ENCODE assay signal across 2 cellular contexts in the genomic region with DNA sequence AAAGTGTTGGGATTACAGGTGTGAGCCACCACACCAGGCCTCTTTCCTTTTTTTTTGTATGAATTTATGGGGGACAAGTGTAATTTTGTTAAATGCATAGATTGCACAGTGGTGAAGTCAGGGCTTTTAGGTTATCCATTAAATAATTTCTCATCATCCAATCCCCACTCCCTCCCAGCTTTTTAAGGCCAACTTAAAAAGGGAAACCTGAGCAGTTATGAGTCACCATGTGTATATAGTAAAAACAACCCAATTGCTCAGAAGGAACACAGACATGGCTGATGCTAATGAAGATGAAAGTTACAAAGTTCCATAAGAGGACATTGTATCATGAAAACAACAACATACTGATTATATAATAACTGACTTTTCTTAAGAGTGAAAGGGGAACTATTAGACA.
TF ChIP-seq lines count a peak whose summit lies in the region.

No MANE protein-coding gene starts in this region.

TF ChIP-seq in SK-N-SH, 30 proteins besides CTCF, POLR2A, EP300 and RAD21:
- TF ChIP-seq MXI1 (IDR thresholded peaks at IDR 0.05; ENCODE audit: low read depth, low read length): no peak
- no peak for TF ChIP-seq FOXM1 (IDR thresholded peaks at IDR 0.05; ENCODE audit: low read depth)
- peak; percentile 26; the same call in 1 of the 2 replicates for TF ChIP-seq FOSL2 (IDR thresholded peaks at IDR 0.05; ENCODE audit: borderline replicate concordance, low read depth)

TF ChIP-seq in SK-N-SH treated with all-trans-retinoic acid at 6 μM for 48 hours, 23 proteins besides CTCF, POLR2A, EP300 and RAD21:
- TF ChIP-seq ZC3H10 (CRISPR knock-in tag; IDR thresholded peaks at IDR 0.05): no peak
- TF ChIP-seq RARB (CRISPR knock-in tag; IDR thresholded peaks at IDR 0.05): no peak
- TF ChIP-seq CSDC2 (CRISPR knock-in tag; IDR thresholded peaks at IDR 0.05): no peak
- TF ChIP-seq TOX (CRISPR knock-in tag; IDR thresholded peaks at IDR 0.05; ENCODE audit: borderline replicate concordance): no peak
- TF ChIP-seq ZNF8 (CRISPR knock-in tag; IDR thresholded peaks at IDR 0.05): no peak
- no peak for TF ChIP-seq ISL1 (CRISPR knock-in tag; IDR thresholded peaks at IDR 0.05)
- TF ChIP-seq, protein P1, sequence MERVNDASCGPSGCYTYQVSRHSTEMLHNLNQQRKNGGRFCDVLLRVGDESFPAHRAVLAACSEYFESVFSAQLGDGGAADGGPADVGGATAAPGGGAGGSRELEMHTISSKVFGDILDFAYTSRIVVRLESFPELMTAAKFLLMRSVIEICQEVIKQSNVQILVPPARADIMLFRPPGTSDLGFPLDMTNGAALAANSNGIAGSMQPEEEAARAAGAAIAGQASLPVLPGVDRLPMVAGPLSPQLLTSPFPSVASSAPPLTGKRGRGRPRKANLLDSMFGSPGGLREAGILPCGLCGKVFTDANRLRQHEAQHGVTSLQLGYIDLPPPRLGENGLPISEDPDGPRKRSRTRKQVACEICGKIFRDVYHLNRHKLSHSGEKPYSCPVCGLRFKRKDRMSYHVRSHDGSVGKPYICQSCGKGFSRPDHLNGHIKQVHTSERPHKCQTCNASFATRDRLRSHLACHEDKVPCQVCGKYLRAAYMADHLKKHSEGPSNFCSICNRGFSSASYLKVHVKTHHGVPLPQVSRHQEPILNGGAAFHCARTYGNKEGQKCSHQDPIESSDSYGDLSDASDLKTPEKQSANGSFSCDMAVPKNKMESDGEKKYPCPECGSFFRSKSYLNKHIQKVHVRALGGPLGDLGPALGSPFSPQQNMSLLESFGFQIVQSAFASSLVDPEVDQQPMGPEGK (CRISPR knock-in tag; IDR thresholded peaks at IDR 0.05; ENCODE audit: borderline replicate concordance): no peak
- TF ChIP-seq ARNTL (CRISPR knock-in tag; IDR thresholded peaks at IDR 0.05; ENCODE audit: borderline replicate concordance, low read depth): no peak
- TF ChIP-seq, protein P2, sequence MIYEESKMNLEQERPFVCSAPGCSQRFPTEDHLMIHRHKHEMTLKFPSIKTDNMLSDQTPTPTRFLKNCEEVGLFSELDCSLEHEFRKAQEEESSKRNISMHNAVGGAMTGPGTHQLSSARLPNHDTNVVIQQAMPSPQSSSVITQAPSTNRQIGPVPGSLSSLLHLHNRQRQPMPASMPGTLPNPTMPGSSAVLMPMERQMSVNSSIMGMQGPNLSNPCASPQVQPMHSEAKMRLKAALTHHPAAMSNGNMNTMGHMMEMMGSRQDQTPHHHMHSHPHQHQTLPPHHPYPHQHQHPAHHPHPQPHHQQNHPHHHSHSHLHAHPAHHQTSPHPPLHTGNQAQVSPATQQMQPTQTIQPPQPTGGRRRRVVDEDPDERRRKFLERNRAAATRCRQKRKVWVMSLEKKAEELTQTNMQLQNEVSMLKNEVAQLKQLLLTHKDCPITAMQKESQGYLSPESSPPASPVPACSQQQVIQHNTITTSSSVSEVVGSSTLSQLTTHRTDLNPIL (CRISPR knock-in tag; IDR thresholded peaks at IDR 0.05; ENCODE audit: low read depth): no peak
- no peak for TF ChIP-seq BACH2 (CRISPR knock-in tag; IDR thresholded peaks at IDR 0.05; ENCODE audit: borderline replicate concordance)
- TF ChIP-seq, protein P3, sequence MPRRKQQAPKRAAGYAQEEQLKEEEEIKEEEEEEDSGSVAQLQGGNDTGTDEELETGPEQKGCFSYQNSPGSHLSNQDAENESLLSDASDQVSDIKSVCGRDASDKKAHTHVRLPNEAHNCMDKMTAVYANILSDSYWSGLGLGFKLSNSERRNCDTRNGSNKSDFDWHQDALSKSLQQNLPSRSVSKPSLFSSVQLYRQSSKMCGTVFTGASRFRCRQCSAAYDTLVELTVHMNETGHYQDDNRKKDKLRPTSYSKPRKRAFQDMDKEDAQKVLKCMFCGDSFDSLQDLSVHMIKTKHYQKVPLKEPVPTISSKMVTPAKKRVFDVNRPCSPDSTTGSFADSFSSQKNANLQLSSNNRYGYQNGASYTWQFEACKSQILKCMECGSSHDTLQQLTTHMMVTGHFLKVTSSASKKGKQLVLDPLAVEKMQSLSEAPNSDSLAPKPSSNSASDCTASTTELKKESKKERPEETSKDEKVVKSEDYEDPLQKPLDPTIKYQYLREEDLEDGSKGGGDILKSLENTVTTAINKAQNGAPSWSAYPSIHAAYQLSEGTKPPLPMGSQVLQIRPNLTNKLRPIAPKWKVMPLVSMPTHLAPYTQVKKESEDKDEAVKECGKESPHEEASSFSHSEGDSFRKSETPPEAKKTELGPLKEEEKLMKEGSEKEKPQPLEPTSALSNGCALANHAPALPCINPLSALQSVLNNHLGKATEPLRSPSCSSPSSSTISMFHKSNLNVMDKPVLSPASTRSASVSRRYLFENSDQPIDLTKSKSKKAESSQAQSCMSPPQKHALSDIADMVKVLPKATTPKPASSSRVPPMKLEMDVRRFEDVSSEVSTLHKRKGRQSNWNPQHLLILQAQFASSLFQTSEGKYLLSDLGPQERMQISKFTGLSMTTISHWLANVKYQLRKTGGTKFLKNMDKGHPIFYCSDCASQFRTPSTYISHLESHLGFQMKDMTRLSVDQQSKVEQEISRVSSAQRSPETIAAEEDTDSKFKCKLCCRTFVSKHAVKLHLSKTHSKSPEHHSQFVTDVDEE (CRISPR knock-in tag; IDR thresholded peaks at IDR 0.05): no peak
- TF ChIP-seq ESRRG (CRISPR knock-in tag; IDR thresholded peaks at IDR 0.05): no peak
- TF ChIP-seq SNAI2 (CRISPR knock-in tag; IDR thresholded peaks at IDR 0.05): no peak
- TF ChIP-seq PPARA (CRISPR knock-in tag; IDR thresholded peaks at IDR 0.05; ENCODE audit: borderline replicate concordance): no peak
TF ChIP-seq in SK-N-SH treated with all-trans-retinoic acid at 6 μM for 48 hours: peak in this region for 0.
